ENCODE assay signal across 1 cellular context in the genomic region with DNA sequence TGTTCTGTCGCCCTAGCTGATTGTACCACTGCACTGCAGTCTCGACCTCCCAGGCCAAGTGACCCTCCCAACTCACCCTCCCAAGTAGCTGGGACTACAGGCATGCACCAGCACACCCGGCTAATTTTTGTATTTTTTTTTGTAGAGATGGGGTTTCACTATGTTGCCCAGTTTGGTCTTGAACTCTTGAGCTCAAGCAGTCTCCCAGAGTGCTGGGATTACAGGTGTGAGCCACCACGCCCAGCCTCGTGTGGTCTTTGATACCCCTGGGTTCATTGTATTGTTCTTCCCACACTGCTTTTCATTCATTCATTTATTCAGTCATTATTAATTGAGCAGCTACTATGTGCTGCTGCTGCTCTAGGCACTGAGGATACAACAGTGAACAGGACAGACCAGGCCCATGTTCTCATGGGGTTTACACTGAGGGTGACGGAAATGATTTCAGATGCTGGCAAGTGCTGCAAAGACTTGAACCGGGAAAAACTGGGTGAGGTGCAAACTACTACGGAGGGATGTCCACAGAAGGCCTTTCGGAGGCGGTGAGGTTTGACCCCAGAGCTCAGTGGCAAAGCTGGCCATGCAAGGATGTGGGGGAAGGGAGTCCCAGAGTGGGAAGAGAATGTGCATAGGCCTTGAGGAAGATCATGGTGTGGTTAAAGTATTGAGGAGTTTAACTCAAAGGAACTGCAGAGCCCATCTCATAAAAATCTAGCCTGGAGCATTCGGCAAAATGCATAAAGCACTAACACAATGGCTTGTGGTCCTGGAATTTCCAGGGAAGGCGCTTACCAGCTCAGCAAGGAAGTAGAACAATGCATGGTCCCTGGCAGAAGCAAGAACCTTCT.
A peak's percentile ranks its signal among the peaks of the same experiment; 100 is the strongest.
TF ChIP-seq lines count a peak whose summit lies in the region.

No MANE protein-coding gene starts in this region.

TF ChIP-seq in GM12878, 131 proteins besides CTCF, POLR2A, EP300 and RAD21 (continued from another document):
- TF ChIP-seq, protein P1, sequence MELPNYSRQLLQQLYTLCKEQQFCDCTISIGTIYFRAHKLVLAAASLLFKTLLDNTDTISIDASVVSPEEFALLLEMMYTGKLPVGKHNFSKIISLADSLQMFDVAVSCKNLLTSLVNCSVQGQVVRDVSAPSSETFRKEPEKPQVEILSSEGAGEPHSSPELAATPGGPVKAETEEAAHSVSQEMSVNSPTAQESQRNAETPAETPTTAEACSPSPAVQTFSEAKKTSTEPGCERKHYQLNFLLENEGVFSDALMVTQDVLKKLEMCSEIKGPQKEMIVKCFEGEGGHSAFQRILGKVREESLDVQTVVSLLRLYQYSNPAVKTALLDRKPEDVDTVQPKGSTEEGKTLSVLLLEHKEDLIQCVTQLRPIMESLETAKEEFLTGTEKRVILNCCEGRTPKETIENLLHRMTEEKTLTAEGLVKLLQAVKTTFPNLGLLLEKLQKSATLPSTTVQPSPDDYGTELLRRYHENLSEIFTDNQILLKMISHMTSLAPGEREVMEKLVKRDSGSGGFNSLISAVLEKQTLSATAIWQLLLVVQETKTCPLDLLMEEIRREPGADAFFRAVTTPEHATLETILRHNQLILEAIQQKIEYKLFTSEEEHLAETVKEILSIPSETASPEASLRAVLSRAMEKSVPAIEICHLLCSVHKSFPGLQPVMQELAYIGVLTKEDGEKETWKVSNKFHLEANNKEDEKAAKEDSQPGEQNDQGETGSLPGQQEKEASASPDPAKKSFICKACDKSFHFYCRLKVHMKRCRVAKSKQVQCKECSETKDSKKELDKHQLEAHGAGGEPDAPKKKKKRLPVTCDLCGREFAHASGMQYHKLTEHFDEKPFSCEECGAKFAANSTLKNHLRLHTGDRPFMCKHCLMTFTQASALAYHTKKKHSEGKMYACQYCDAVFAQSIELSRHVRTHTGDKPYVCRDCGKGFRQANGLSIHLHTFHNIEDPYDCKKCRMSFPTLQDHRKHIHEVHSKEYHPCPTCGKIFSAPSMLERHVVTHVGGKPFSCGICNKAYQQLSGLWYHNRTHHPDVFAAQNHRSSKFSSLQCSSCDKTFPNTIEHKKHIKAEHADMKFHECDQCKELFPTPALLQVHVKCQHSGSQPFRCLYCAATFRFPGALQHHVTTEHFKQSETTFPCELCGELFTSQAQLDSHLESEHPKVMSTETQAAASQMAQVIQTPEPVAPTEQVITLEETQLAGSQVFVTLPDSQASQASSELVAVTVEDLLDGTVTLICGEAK (IDR thresholded peaks at IDR 0.05; ENCODE audit: borderline replicate concordance): no peak
- TF ChIP-seq ZNF24 (IDR thresholded peaks at IDR 0.05) (peak; percentile 82), CREB1 (IDR thresholded peaks at IDR 0.05; ENCODE audit: low read depth) (no peak), NR2F1 (conservative IDR thresholded peaks at IDR 0.05) (peak; percentile 23; the same call in 1 of the 2 replicates), NFIC (IDR thresholded peaks at IDR 0.05; ENCODE audit: low read depth, low read length) (no peak), ZNF217 (IDR thresholded peaks at IDR 0.05) (no peak), POLR2AphosphoS5 (IDR thresholded peaks at IDR 0.05; ENCODE audit: low read length) (no peak), TCF7 (IDR thresholded peaks at IDR 0.05; ENCODE audit: borderline replicate concordance) (no peak)
- TF ChIP-seq, protein P2, sequence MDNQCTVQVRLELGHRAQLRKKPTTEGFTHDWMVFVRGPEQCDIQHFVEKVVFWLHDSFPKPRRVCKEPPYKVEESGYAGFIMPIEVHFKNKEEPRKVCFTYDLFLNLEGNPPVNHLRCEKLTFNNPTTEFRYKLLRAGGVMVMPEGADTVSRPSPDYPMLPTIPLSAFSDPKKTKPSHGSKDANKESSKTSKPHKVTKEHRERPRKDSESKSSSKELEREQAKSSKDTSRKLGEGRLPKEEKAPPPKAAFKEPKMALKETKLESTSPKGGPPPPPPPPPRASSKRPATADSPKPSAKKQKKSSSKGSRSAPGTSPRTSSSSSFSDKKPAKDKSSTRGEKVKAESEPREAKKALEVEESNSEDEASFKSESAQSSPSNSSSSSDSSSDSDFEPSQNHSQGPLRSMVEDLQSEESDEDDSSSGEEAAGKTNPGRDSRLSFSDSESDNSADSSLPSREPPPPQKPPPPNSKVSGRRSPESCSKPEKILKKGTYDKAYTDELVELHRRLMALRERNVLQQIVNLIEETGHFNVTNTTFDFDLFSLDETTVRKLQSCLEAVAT (IDR thresholded peaks at IDR 0.05): peak; percentile 29; the same call in 1 of the 2 replicates
